In genomic region chr7:7182156-7183060, GRCh38 we compare ENCODE assay signal across 8 cellular contexts. TPM values are rescaled to one million over a fixed set of nuclear protein-coding genes. Genes with fewer than 3 reads are reported as not detected.
DNase-seq lines count a peak whose midpoint lies in the region; ATAC-seq, FAIRE-seq and TF ChIP-seq lines count a peak whose summit lies in the region.

Gene C1GALT1, plus strand, starts transcription at chr7:7182544. Its CDS starts 51,776 bp downstream, at chr7:7234320.

- H3K9me1 ChIP-seq in keratinocyte (ENCODE audit: control insufficient read depth, extremely low read depth, insufficient read depth, low read length): no peaks in the 10 kb centered on the region

- H3K4me1 ChIP-seq in keratinocyte (ENCODE audit: control insufficient read depth, extremely low read depth, insufficient read depth, low read length): peaks cover 45% of the 10 kb centered on the region

- TF ChIP-seq CTCF in keratinocyte (optimal IDR thresholded peaks at IDR 0.05 in 1 of 3, IDR thresholded peaks at IDR 0.05 in 1 of 3, conservative IDR thresholded peaks at IDR 0.05 in 1 of 3; ENCODE audit: extremely low read depth in 1 of 3, insufficient read depth in 2 of 3, low read length in 3 of 3): peak; percentile 7 to 49 (median 43)

- H3K27ac ChIP-seq in keratinocyte (ENCODE audit: control insufficient read depth, insufficient read depth, low read length): peak within 1 kb of the TSS; percentile 97

- no peaks in the 10 kb centered on the region for H3K9me3 ChIP-seq in keratinocyte (ENCODE audit: control insufficient read depth, low read depth, low read length)

- H3K27me3 ChIP-seq in keratinocyte (ENCODE audit: control insufficient read depth, extremely low read depth, insufficient read depth, low read length): no peaks in the 10 kb centered on the region

- peak within 1 kb of the TSS; percentile 94 to 99 (median 97) for H3K4me3 ChIP-seq in keratinocyte (ENCODE audit: control insufficient read depth in 2 of 3, extremely low read depth in 1 of 3, insufficient read depth in 2 of 3, low read depth in 1 of 3, low read length in 3 of 3)

- ATAC-seq in GM19043 (IDR thresholded peaks at IDR 0.05; ENCODE audit: low read depth, unreplicated experiment) (peak; percentile 77), HG03378 (IDR thresholded peaks at IDR 0.05; ENCODE audit: unreplicated experiment) (peak; percentile 86)

- peak within 1 kb of the TSS; percentile 92 for H2AFZ ChIP-seq in keratinocyte (ENCODE audit: control insufficient read depth, low read length)

- peak within 1 kb of the TSS; percentile 98 for H3K4me2 ChIP-seq in keratinocyte (ENCODE audit: control insufficient read depth, extremely low read depth, insufficient read depth, low read depth, low read length)

- no peaks in the 10 kb centered on the region for H4K20me1 ChIP-seq in keratinocyte (ENCODE audit: control insufficient read depth, extremely low read depth, insufficient read depth, low read length)

- H3K9ac ChIP-seq in keratinocyte (ENCODE audit: control insufficient read depth, extremely low read depth, insufficient read depth, low read length): peak within 1 kb of the TSS; percentile 95

- peaks cover 2 to 9% of the 10 kb centered on the region in 2 experiments for H3K36me3 ChIP-seq in keratinocyte (ENCODE audit: control insufficient read depth in 2 of 2, extremely low read depth in 1 of 2, insufficient read depth in 2 of 2, low read length in 2 of 2)

- dilution Hi-C loops in keratinocyte (cut with MboI; ENCODE audit: extremely low pct_ligation_motif_present, low sequenced_read_pairs): no loop called here

- peaks cover 47% of the 10 kb centered on the region for H3K79me2 ChIP-seq in keratinocyte (ENCODE audit: control insufficient read depth, insufficient read depth, low read length)

- FAIRE-seq in keratinocyte (lab: Jason Lieb, UNC): peak; percentile 55

- peak; percentile 99 for DNase-seq in Ammon's horn (ENCODE audit: low spot score)
- DNase-seq in NCI-H446 treated with DMSO at 0.1 percent for 48 hours (lab: John Stamatoyannopoulos, UW): peak; percentile 97
- DNase-seq in activated CD4-positive, CD25-positive, alpha-beta regulatory T cell treated with anti-CD3 and anti-CD28 coated beads, Interleukin-2, amount 50 U/mL, for 72 hours: peak; percentile 94
- DNase-seq in cerebellar nuclear complex (lab: John Stamatoyannopoulos, UW): peak; percentile 89 to 93
- peak; percentile 88 for DNase-seq in keratinocyte (ENCODE audit: low read depth, low spot score)
- peak; percentile 96 to 98 for DNase-seq in stimulated activated CD4-positive, alpha-beta T cell treated with anti-CD3 and anti-CD28 coated beads, Interleukin-15, amount 100 ng/mL, for 1 hour (ENCODE audit: low read depth in 1 of 2, low spot score in 1 of 2)

RNA-seq across cellular contexts. Expression of gene C1GALT1, which starts in this region (rescaled TPM):
- polyA plus RNA-seq in keratinocyte: 30.6 to 44.3 TPM (median 32.7 TPM) in 3 replicates
- polyA plus RNA-seq in keratinocyte (2011; ENCODE audit: low read depth): 50.8 TPM
- polyA plus RNA-seq in keratinocyte (2011; cell fraction: cytosol; rRNA removed): 13.2 and 30.3 TPM in 2 replicates
- 38.1 and 51.3 TPM in 2 replicates for polyA plus RNA-seq in keratinocyte (2011; cell fraction: nucleus; rRNA removed)
- 18.1 and 24.4 TPM in 2 replicates for polyA plus RNA-seq in keratinocyte (2012; ENCODE audit: low replicate concordance)
- 2.3 to 32.5 TPM (median 12.1 TPM) in 3 replicates for polyA minus RNA-seq in keratinocyte
- 17.3 TPM for polyA minus RNA-seq in keratinocyte (2011; cell fraction: cytosol; rRNA and poly(A)+ RNA removed)
- 26.7 and 49.9 TPM in 2 replicates for polyA minus RNA-seq in keratinocyte (2011; cell fraction: nucleus; rRNA and poly(A)+ RNA removed)

Comparison
In these comparisons a context has a peak if more than half of its experiments do, and no peak if none do; other contexts are left out.
1. Peak in every context shown above with its lines: DNase-seq, ATAC-seq, H3K4me3 ChIP-seq and H3K27ac ChIP-seq.